9 cellular contexts compared by ENCODE assay signal in the genomic region with DNA sequence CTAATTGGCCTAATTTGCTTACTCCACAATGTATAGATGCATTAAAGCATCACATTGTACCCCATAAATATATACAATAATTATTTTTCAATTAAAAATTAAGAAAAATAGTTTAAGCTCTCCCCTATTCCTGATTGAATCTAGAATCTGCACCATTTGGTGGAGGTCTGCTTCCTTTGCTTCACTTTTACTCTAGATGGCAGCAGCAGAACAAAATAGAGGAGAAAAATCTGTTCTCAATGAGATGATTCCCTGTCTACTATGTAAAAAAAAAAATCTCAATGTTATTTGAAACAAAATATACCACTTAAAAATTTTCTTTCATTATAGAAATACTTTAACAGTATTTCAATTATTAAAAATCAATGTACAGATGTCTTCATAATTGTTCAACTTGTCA.
DNase-seq lines count a peak whose midpoint lies in the region; ATAC-seq and TF ChIP-seq lines count a peak whose summit lies in the region.
"Had no signal": no experiment of that assay in that cellular context is flagged by ENCODE, and none has a peak within 500 bp of the region (broad histone marks: within the 10 kb centered on the region; RNA-seq: fewer than 3 reads in every experiment).

No MANE protein-coding gene starts in this region.

- no peaks in the 10 kb centered on the region for H3K4me1 ChIP-seq in upper lobe of right lung
- no peaks in the 10 kb centered on the region for H3K4me1 ChIP-seq in left lung

- H3K4me3 ChIP-seq in fibroblast of mammary gland (ENCODE audit: control insufficient read depth, low read depth, low read length) (no peak overlapping the region), upper lobe of right lung (no peak overlapping the region), left lung (no peak overlapping the region)

- DNase-seq in ACHN (peak; percentile 30), NCI-H748 treated with DMSO at 0.1 percent for 48 hours (lab: John Stamatoyannopoulos, UW) (peak; percentile 11), fibroblast of mammary gland (ENCODE audit: low read depth) (peak; percentile 40), upper lobe of right lung (no peak), left lung (no peak)
- DNase-seq in activated CD4-positive, alpha-beta T cell treated with anti-CD3 and anti-CD28 coated beads, Interleukin-2, amount 50 U/mL, for 4 hours, result no peak
- DNase-seq: activated naive CD8-positive, alpha-beta T cell treated with anti-CD3 and anti-CD28 coated beads, Interleukin-2, amount 10 ng/mL, durations not matched to agents 7 days and 5 days had no signal

- ATAC-seq in GM21529 (IDR thresholded peaks at IDR 0.05; ENCODE audit: unreplicated experiment) (peak; percentile 45), upper lobe of right lung (no peak), left lung (no peak), GM21619 (IDR thresholded peaks at IDR 0.05; ENCODE audit: unreplicated experiment) (no peak)

- no peaks in the 10 kb centered on the region for H3K36me3 ChIP-seq in upper lobe of right lung
- H3K36me3 ChIP-seq in left lung, result no peaks in the 10 kb centered on the region

- in situ Hi-C loops in ACHN (cut with HindIII; ENCODE audit: low pct_ligation_motif_present, low pct_unique_long_range_greater_than_20kb, low sequenced_read_pairs), result no loop called here

- H3K9me3 ChIP-seq in upper lobe of right lung, result no peaks in the 10 kb centered on the region
- H3K9me3 ChIP-seq in left lung, result no peaks in the 10 kb centered on the region

- intact Hi-C loops in upper lobe of right lung (cut with DNase I), result no loop called here
- intact Hi-C loops in left lung (cut with DNase I), result no loop called here

- no peaks in the 10 kb centered on the region for H3K27me3 ChIP-seq in upper lobe of right lung
- no peaks in the 10 kb centered on the region for H3K27me3 ChIP-seq in left lung

- H3K27ac ChIP-seq in upper lobe of right lung (no peak overlapping the region), left lung (no peak overlapping the region)

- TF ChIP-seq CTCF in fibroblast of mammary gland (conservative IDR thresholded peaks at IDR 0.05; ENCODE audit: control insufficient read depth, insufficient read depth, low read depth, low read length), result peak; percentile 58
- peak; percentile 44 for TF ChIP-seq CTCF in upper lobe of right lung (IDR thresholded peaks at IDR 0.05)
- TF ChIP-seq CTCF in left lung (IDR thresholded peaks at IDR 0.05), result peak in 1 of 2 donors; percentile 22

Comparison
In these comparisons a context has a peak if more than half of its experiments do, and no peak if none do; other contexts are left out.
1. DNase-seq: peak in ACHN (single experiment), NCI-H748 treated with DMSO at 0.1 percent for 48 hours (single experiment) and fibroblast of mammary gland (single experiment); none in upper lobe of right lung (single experiment), activated CD4-positive, alpha-beta T cell treated with anti-CD3 and anti-CD28 coated beads, Interleukin-2, amount 50 U/mL, for 4 hours (0 of 2) and left lung (0 of 2).